9 cellular contexts compared by ENCODE assay signal in the genomic region with DNA sequence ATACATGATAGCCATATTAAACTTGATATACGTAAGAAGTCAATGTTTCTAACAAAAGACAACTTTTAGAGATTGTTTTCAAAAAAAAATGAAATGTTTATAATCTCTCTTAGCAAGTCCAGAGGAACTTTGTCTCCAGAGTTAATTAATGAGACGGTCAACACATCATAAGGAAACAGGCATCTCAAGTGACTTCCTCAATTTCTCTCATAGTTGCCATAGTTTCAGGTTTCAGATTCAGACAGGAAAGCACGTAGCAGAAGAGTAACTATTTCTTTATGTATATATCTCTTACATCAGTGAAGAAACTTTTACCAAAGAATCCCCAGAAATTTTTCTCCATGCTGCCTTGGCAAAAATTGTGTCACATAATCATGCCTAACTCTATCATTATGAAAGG.
DNase-seq lines count a peak whose midpoint lies in the region; ATAC-seq, FAIRE-seq and TF ChIP-seq lines count a peak whose summit lies in the region.
"Had no signal": no experiment of that assay in that cellular context is flagged by ENCODE, and none has a peak within 500 bp of the region (broad histone marks: within the 10 kb centered on the region; RNA-seq: fewer than 3 reads in every experiment).

No MANE protein-coding gene starts in this region.

- no peaks in the 10 kb centered on the region for H3K36me3 ChIP-seq in GM06990 (ENCODE audit: control insufficient read depth, insufficient read depth, low read length)
- no peaks in the 10 kb centered on the region for H3K36me3 ChIP-seq in naive thymus-derived CD4-positive, alpha-beta T cell (ENCODE audit: control insufficient read depth in 2 of 3, insufficient read depth in 3 of 3, low read length in 3 of 3)

- intact Hi-C loops in naive thymus-derived CD4-positive, alpha-beta T cell (cut with micrococcal nuclease) = no loop called here

- no peaks in the 10 kb centered on the region for H3K4me1 Mint-ChIP-seq in naive thymus-derived CD4-positive, alpha-beta T cell

- H3K27ac Mint-ChIP-seq in naive thymus-derived CD4-positive, alpha-beta T cell = no peak overlapping the region

- no peaks in the 10 kb centered on the region for H3K9me3 ChIP-seq in naive thymus-derived CD4-positive, alpha-beta T cell (ENCODE audit: control insufficient read depth in 2 of 3, low read length in 3 of 3)

- H3K36me3 Mint-ChIP-seq in naive thymus-derived CD4-positive, alpha-beta T cell = no peaks in the 10 kb centered on the region

- ATAC-seq in GM19372 (IDR thresholded peaks at IDR 0.05; ENCODE audit: low read depth, unreplicated experiment) (peak; percentile 95), HG02884 (IDR thresholded peaks at IDR 0.05; ENCODE audit: unreplicated experiment) (peak; percentile 99)
- no peak for ATAC-seq in naive thymus-derived CD4-positive, alpha-beta T cell

- H3K4me1 ChIP-seq in naive thymus-derived CD4-positive, alpha-beta T cell (ENCODE audit: control insufficient read depth in 2 of 2, insufficient read depth in 2 of 2, low read length in 2 of 2) = no peaks in the 10 kb centered on the region

- no peaks in the 10 kb centered on the region for H3K27me3 Mint-ChIP-seq in naive thymus-derived CD4-positive, alpha-beta T cell

- CTCF ChIA-PET in naive thymus-derived CD4-positive, alpha-beta T cell (lab: Charles Lee) = no interaction called here

- TF ChIP-seq RAD21 in Ishikawa (IDR thresholded peaks at IDR 0.05; ENCODE audit: low read depth) = no peak

- DNase-seq in GM06990 (ENCODE audit: extremely low read depth, insufficient read length) (peak; percentile 44), medulla oblongata (ENCODE audit: extremely low spot score) (no peak), GM19239 (ENCODE audit: insufficient read length, low spot score) (no peak)
- no peak for DNase-seq in activated CD8-positive, alpha-beta memory T cell treated with anti-CD3 and anti-CD28 coated beads, Interleukin-2, amount 50 U/mL, for 4 hours
- no peak for DNase-seq in naive thymus-derived CD4-positive, alpha-beta T cell

- H3K27ac ChIP-seq in naive thymus-derived CD4-positive, alpha-beta T cell (ENCODE audit: low read depth, low read length) = no peak overlapping the region

- H3K27me3 ChIP-seq in GM06990 (replicated peaks; ENCODE audit: control insufficient read depth, insufficient read depth, low read length) = no peaks in the 10 kb centered on the region
- no peaks in the 10 kb centered on the region for H3K27me3 ChIP-seq in naive thymus-derived CD4-positive, alpha-beta T cell (ENCODE audit: control insufficient read depth in 2 of 2, insufficient read depth in 2 of 2, low read length in 2 of 2)

- H3K9me3 Mint-ChIP-seq in naive thymus-derived CD4-positive, alpha-beta T cell = peaks cover 2 to 18% (median 4%) of the 10 kb centered on the region in 11 donors

- no peak for TF ChIP-seq EP300 in Ishikawa (IDR thresholded peaks at IDR 0.05; ENCODE audit: borderline replicate concordance)

- POLR2A ChIA-PET in naive thymus-derived CD4-positive, alpha-beta T cell (lab: Charles Lee) = no interaction called here

- no peak overlapping the region for H3K4me3 ChIP-seq in GM06990 (replicated peaks; ENCODE audit: low read depth, low read length)
- H3K4me3 ChIP-seq in naive thymus-derived CD4-positive, alpha-beta T cell (ENCODE audit: low read length) = no peak overlapping the region

- H3K4me3 Mint-ChIP-seq in naive thymus-derived CD4-positive, alpha-beta T cell = no peak overlapping the region

- TF ChIP-seq CTCF in GM06990 (IDR thresholded peaks at IDR 0.05; ENCODE audit: insufficient read depth, low read length, poor library complexity, severe bottlenecking) = no peak

- FAIRE-seq in GM19239 (lab: Jason Lieb, UNC) = no peak
- FAIRE-seq: TTC549 had no signal

TF ChIP-seq in Ishikawa, 13 proteins besides CTCF, POLR2A, EP300 and RAD21:
- no peak for TF ChIP-seq TAF1 (IDR thresholded peaks at IDR 0.05; ENCODE audit: low read depth)
- TF ChIP-seq, protein P1, sequence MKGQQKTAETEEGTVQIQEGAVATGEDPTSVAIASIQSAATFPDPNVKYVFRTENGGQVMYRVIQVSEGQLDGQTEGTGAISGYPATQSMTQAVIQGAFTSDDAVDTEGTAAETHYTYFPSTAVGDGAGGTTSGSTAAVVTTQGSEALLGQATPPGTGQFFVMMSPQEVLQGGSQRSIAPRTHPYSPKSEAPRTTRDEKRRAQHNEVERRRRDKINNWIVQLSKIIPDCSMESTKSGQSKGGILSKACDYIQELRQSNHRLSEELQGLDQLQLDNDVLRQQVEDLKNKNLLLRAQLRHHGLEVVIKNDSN (IDR thresholded peaks at IDR 0.05) = no peak
- no peak for TF ChIP-seq FOXM1 (IDR thresholded peaks at IDR 0.05; ENCODE audit: borderline replicate concordance, low read depth)
- no peak for TF ChIP-seq CREB1 (IDR thresholded peaks at IDR 0.05; ENCODE audit: low read depth)
- TF ChIP-seq TCF12 (IDR thresholded peaks at IDR 0.05; ENCODE audit: low read depth) = 0 out of 2 replicates have a peak, but pooled peaks have one; percentile 7
- TF ChIP-seq, protein P2, sequence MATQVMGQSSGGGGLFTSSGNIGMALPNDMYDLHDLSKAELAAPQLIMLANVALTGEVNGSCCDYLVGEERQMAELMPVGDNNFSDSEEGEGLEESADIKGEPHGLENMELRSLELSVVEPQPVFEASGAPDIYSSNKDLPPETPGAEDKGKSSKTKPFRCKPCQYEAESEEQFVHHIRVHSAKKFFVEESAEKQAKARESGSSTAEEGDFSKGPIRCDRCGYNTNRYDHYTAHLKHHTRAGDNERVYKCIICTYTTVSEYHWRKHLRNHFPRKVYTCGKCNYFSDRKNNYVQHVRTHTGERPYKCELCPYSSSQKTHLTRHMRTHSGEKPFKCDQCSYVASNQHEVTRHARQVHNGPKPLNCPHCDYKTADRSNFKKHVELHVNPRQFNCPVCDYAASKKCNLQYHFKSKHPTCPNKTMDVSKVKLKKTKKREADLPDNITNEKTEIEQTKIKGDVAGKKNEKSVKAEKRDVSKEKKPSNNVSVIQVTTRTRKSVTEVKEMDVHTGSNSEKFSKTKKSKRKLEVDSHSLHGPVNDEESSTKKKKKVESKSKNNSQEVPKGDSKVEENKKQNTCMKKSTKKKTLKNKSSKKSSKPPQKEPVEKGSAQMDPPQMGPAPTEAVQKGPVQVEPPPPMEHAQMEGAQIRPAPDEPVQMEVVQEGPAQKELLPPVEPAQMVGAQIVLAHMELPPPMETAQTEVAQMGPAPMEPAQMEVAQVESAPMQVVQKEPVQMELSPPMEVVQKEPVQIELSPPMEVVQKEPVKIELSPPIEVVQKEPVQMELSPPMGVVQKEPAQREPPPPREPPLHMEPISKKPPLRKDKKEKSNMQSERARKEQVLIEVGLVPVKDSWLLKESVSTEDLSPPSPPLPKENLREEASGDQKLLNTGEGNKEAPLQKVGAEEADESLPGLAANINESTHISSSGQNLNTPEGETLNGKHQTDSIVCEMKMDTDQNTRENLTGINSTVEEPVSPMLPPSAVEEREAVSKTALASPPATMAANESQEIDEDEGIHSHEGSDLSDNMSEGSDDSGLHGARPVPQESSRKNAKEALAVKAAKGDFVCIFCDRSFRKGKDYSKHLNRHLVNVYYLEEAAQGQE (IDR thresholded peaks at IDR 0.05; ENCODE audit: low read depth) = no peak
- TF ChIP-seq TEAD4 (IDR thresholded peaks at IDR 0.05) = peak; percentile 41; the same call in 1 of the 2 replicates
- no peak for TF ChIP-seq NFIC (IDR thresholded peaks at IDR 0.05)
- no peak for TF ChIP-seq EGR1 (IDR thresholded peaks at IDR 0.05)
- no peak for TF ChIP-seq YY1 (IDR thresholded peaks at IDR 0.05; ENCODE audit: low read depth)
- no peak for TF ChIP-seq CEBPB (IDR thresholded peaks at IDR 0.05)
- TF ChIP-seq ZBTB7A (IDR thresholded peaks at IDR 0.05; ENCODE audit: low read depth) = no peak
- TF ChIP-seq, protein P3, sequence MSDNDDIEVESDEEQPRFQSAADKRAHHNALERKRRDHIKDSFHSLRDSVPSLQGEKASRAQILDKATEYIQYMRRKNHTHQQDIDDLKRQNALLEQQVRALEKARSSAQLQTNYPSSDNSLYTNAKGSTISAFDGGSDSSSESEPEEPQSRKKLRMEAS (IDR thresholded peaks at IDR 0.05) = no peak
